Comparison of ENCODE assay signal across 12 cellular contexts in genomic region chr13:27086599-27087265, GRCh38.
"Had no signal": no experiment of that assay in that cellular context is flagged by ENCODE, and none has a peak within 500 bp of the region (broad histone marks: within the 10 kb centered on the region; RNA-seq: fewer than 3 reads in every experiment).

No MANE protein-coding gene starts in this region.

- H3K4me3 Mint-ChIP-seq: T-cell, type B pancreatic cell had no signal

- H3K27ac Mint-ChIP-seq: T-cell, type B pancreatic cell had no signal

- H3K4me3 ChIP-seq: colonic mucosa, hepatocyte had no signal

- H3K27me3 Mint-ChIP-seq: T-cell, type B pancreatic cell had no signal

- H3K36me3 ChIP-seq: colonic mucosa had no signal

- DNase-seq: activated CD4-positive, alpha-beta T cell treated with anti-CD3 and anti-CD28 coated beads, Interleukin-2, amount 50 U/mL, for 48 hours; activated CD4-positive, CD25-positive, alpha-beta regulatory T cell; activated effector memory CD4-positive, alpha-beta T cell treated with Interleukin-2 at 50 U/mL for 16 hours; caudate nucleus; colonic mucosa; effector CD4-positive, alpha-beta T cell; right cardiac atrium; small intestine; T-cell had no signal

- H3K27me3 ChIP-seq: colonic mucosa, hepatocyte had no signal

- ATAC-seq: right cardiac atrium, T-cell had no signal

- H3K4me1 ChIP-seq: colonic mucosa, parathyroid adenoma had no signal

- H3K9me3 Mint-ChIP-seq: T-cell, type B pancreatic cell had no signal

- H3K9me3 ChIP-seq: colonic mucosa had no signal
